ENCODE assay signal across 9 cellular contexts in the genomic region with DNA sequence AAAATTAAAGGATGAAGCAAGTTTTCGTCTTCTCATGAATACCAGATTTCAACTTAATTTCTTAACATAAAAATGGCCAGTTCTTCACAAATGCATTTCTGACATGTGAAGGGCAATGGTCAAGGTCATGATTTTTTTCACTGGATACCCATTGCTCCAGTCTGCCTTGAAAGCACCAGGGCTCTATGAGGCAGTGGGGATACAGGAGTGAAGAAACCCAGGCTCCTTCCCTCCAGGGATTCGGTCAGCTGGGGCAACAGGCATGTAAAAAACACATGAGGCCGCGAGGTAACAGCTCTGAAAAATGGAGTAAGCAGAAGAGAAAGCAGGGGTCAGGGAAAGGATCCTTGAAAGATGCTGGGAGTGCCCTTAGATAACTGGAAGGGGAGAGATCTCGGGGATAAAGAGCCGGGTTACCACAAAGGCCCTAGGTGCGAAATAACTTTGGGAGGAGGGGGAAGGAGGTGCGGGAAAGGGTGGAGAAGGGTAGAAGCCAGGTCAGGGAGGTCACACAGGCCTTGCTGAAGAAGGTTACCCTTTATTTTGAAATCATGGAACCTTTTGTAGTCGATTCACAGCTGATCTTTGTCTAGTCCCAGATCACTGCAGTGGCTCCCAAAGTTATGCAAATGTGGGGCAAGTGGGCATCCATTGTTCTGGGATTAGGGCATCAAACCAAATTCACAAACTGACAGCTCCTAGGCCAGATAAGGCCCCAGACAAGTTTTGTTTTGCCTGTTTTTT. TPM values are rescaled to one million over a fixed set of nuclear protein-coding genes. Genes with fewer than 3 reads are reported as not detected.
DNase-seq lines count a peak whose midpoint lies in the region; ATAC-seq, FAIRE-seq and TF ChIP-seq lines count a peak whose summit lies in the region.
"Had no signal": no experiment of that assay in that cellular context is flagged by ENCODE, and none has a peak within 500 bp of the region (broad histone marks: within the 10 kb centered on the region; RNA-seq: fewer than 3 reads in every experiment).

No MANE protein-coding gene starts in this region.

- DNase-seq in kidney (no peak), NCI-H146 (lab: John Stamatoyannopoulos, UW) (no peak), DMS53 (lab: John Stamatoyannopoulos, UW) (no peak), AML-193 (lab: John Stamatoyannopoulos, UW) (no peak)
- DNase-seq in stimulated activated naive B cell treated with anti-CD40 and anti-IgM and Interleukin-4, amounts not matched to agents 10 μg/mL and 1 μg/mL and 100 μg/mL, for 72 hours, result no peak

- peaks cover 33% of the 10 kb centered on the region for H3K27me3 ChIP-seq in HUES48 (ENCODE audit: control insufficient read depth, insufficient read depth, low read length)

- ATAC-seq in stimulated activated naive B cell treated with anti-CD40 and anti-IgM and Interleukin-4, amounts not matched to agents 10 μg/mL and 1 μg/mL and 100 μg/mL, for 72 hours (replicated peaks), result no peak
- ATAC-seq in GM18868 (IDR thresholded peaks at IDR 0.05; ENCODE audit: unreplicated experiment), result no peak

- H3K27me3 Mint-ChIP-seq in stimulated activated naive B cell treated with anti-CD40 and anti-IgM and Interleukin-4, amounts not matched to agents 10 μg/mL and 1 μg/mL and 100 μg/mL, for 72 hours, result peaks cover 34 to 36% of the 10 kb centered on the region in 2 donors

- H3K9ac ChIP-seq in HUES48 (ENCODE audit: low read depth, low read length), result no peak overlapping the region
- H3K9ac ChIP-seq in kidney (ENCODE audit: low read length in 2 of 2), result peak overlapping the region in 1 of 2 donors; percentile 76

- H3K9me3 Mint-ChIP-seq in stimulated activated naive B cell treated with anti-CD40 and anti-IgM and Interleukin-4, amounts not matched to agents 10 μg/mL and 1 μg/mL and 100 μg/mL, for 72 hours, result no peaks in the 10 kb centered on the region

- no peak for TF ChIP-seq CTCF in kidney (IDR thresholded peaks at IDR 0.05; ENCODE audit: borderline replicate concordance, extremely low read depth, insufficient read depth)

- H3K4me3 ChIP-seq in HUES48 (ENCODE audit: low read depth, low read length) (peak overlapping the region; percentile 80), kidney (ENCODE audit: low read length in 2 of 2) (peak overlapping the region; percentile 89)

- H3K9me3 ChIP-seq in HUES48 (ENCODE audit: control insufficient read depth, insufficient read depth, low read length) (no peaks in the 10 kb centered on the region), kidney (ENCODE audit: control insufficient read depth in 1 of 2, low read length in 2 of 2) (no peaks in the 10 kb centered on the region)

- H3K36me3 Mint-ChIP-seq in stimulated activated naive B cell treated with anti-CD40 and anti-IgM and Interleukin-4, amounts not matched to agents 10 μg/mL and 1 μg/mL and 100 μg/mL, for 72 hours, result no peaks in the 10 kb centered on the region

- peak overlapping the region; percentile 94 for H3K27ac ChIP-seq in HUES48 (ENCODE audit: low read depth, low read length)
- peak overlapping the region; percentile 79 for H3K27ac ChIP-seq in angular gyrus (ENCODE audit: low read depth, low read length)
- peak overlapping the region in 1 of 2 donors; percentile 91 for H3K27ac ChIP-seq in kidney (ENCODE audit: low read depth in 2 of 2, low read length in 2 of 2)

- H3K4me1 ChIP-seq in HUES48 (ENCODE audit: control insufficient read depth, insufficient read depth, low read length), result peaks cover 37% of the 10 kb centered on the region
- H3K4me1 ChIP-seq in kidney (ENCODE audit: control insufficient read depth in 1 of 2, insufficient read depth in 1 of 2, low read depth in 1 of 2, low read length in 2 of 2), result peaks cover 2 to 5% of the 10 kb centered on the region in 2 donors

- intact Hi-C loops in kidney (cut with DNase I), result loop anchor here (10.0 kb wide), 1 partner anchor 173 kb away; no protein-coding TSS in a partner anchor

- peaks cover 16 to 36% of the 10 kb centered on the region in 2 donors for H3K4me1 Mint-ChIP-seq in stimulated activated naive B cell treated with anti-CD40 and anti-IgM and Interleukin-4, amounts not matched to agents 10 μg/mL and 1 μg/mL and 100 μg/mL, for 72 hours

- peak overlapping the region; percentile 37 for H3K27ac Mint-ChIP-seq in stimulated activated naive B cell treated with anti-CD40 and anti-IgM and Interleukin-4, amounts not matched to agents 10 μg/mL and 1 μg/mL and 100 μg/mL, for 72 hours

- H3K4me3 Mint-ChIP-seq in stimulated activated naive B cell treated with anti-CD40 and anti-IgM and Interleukin-4, amounts not matched to agents 10 μg/mL and 1 μg/mL and 100 μg/mL, for 72 hours, result no peak overlapping the region

- no peak for FAIRE-seq in kidney (lab: Jason Lieb, UNC)
- FAIRE-seq: islet of Langerhans had no signal

- H3K36me3 ChIP-seq in HUES48 (ENCODE audit: control insufficient read depth, insufficient read depth, low read length) (no peaks in the 10 kb centered on the region), kidney (ENCODE audit: control insufficient read depth in 1 of 2, insufficient read depth in 2 of 2, low read length in 2 of 2) (no peaks in the 10 kb centered on the region)

RNA-seq across cellular contexts. Expression of gene SPRED2, which starts 5.2 kb away (rescaled TPM):
- total RNA-seq in kidney, result 42.3 TPM
- polyA plus RNA-seq in kidney (ENCODE audit: insufficient read depth, low read depth, low replicate concordance), result 8.9 TPM
